Comparison of ENCODE assay signal across 2 cellular contexts in the genomic region with DNA sequence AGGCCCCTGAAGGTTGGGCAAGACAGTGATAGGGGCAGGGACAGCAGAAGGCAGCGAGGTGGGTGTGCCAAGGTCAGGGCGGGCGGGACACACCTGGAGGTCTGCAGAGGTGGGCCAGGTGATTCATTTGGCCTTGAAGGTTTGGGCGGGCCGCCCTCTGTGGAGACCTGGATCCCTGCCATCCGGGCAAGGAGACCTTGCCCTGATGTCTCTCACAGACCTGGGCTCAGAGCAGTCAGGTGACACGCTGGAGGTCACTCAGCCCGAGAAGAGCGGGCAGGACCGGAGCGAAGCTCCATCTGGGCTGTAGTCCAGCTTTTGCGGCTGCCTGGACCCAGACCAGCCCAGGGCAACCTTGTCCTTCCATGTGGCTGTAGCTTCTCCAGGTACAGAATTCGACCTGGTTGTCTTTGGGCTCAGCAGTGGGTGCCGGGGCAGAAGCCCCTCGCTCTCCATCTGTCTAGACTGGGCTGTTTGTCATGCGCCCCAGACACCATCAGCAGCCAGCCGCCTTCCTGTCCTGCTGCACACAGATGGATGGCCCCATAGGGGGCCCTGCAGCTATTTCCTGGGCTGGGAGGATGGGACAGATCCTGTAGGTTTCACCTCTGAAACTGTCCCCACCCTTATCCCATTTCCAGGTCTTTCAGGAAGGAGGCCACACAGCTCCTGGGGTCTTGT.
TF ChIP-seq lines count a peak whose summit lies in the region.

No MANE protein-coding gene starts in this region.

TF ChIP-seq in HepG2, 621 proteins besides CTCF, POLR2A, EP300 and RAD21 (continues in another document):
- TF ChIP-seq SATB2 (CRISPR knock-in tag; IDR thresholded peaks at IDR 0.05) (no peak), KDM5B (CRISPR knock-in tag; IDR thresholded peaks at IDR 0.05; ENCODE audit: borderline replicate concordance) (no peak), ZNF816 (CRISPR knock-in tag; IDR thresholded peaks at IDR 0.05; ENCODE audit: borderline replicate concordance) (no peak), ZNF3 (CRISPR knock-in tag; IDR thresholded peaks at IDR 0.05) (no peak), ZNF30 (CRISPR knock-in tag; IDR thresholded peaks at IDR 0.05) (no peak), ZBTB3 (CRISPR knock-in tag; IDR thresholded peaks at IDR 0.05; ENCODE audit: borderline replicate concordance, low read depth) (no peak), RFX5 (IDR thresholded peaks at IDR 0.05; ENCODE audit: low read depth, low read length) (no peak)
- TF ChIP-seq, protein P1, sequence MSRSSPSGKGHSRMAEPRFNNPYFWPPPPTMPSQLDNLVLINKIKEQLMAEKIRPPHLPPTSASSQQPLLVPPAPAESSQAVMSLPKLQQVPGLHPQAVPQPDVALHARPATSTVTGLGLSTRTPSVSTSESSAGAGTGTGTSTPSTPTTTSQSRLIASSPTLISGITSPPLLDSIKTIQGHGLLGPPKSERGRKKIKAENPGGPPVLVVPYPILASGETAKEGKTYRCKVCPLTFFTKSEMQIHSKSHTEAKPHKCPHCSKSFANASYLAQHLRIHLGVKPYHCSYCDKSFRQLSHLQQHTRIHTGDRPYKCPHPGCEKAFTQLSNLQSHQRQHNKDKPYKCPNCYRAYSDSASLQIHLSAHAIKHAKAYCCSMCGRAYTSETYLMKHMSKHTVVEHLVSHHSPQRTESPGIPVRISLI (CRISPR knock-in tag; IDR thresholded peaks at IDR 0.05; ENCODE audit: borderline replicate concordance): no peak
- TF ChIP-seq, protein P2, sequence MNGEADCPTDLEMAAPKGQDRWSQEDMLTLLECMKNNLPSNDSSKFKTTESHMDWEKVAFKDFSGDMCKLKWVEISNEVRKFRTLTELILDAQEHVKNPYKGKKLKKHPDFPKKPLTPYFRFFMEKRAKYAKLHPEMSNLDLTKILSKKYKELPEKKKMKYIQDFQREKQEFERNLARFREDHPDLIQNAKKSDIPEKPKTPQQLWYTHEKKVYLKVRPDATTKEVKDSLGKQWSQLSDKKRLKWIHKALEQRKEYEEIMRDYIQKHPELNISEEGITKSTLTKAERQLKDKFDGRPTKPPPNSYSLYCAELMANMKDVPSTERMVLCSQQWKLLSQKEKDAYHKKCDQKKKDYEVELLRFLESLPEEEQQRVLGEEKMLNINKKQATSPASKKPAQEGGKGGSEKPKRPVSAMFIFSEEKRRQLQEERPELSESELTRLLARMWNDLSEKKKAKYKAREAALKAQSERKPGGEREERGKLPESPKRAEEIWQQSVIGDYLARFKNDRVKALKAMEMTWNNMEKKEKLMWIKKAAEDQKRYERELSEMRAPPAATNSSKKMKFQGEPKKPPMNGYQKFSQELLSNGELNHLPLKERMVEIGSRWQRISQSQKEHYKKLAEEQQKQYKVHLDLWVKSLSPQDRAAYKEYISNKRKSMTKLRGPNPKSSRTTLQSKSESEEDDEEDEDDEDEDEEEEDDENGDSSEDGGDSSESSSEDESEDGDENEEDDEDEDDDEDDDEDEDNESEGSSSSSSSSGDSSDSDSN (CRISPR knock-in tag; IDR thresholded peaks at IDR 0.05): no peak
- TF ChIP-seq, protein P3, sequence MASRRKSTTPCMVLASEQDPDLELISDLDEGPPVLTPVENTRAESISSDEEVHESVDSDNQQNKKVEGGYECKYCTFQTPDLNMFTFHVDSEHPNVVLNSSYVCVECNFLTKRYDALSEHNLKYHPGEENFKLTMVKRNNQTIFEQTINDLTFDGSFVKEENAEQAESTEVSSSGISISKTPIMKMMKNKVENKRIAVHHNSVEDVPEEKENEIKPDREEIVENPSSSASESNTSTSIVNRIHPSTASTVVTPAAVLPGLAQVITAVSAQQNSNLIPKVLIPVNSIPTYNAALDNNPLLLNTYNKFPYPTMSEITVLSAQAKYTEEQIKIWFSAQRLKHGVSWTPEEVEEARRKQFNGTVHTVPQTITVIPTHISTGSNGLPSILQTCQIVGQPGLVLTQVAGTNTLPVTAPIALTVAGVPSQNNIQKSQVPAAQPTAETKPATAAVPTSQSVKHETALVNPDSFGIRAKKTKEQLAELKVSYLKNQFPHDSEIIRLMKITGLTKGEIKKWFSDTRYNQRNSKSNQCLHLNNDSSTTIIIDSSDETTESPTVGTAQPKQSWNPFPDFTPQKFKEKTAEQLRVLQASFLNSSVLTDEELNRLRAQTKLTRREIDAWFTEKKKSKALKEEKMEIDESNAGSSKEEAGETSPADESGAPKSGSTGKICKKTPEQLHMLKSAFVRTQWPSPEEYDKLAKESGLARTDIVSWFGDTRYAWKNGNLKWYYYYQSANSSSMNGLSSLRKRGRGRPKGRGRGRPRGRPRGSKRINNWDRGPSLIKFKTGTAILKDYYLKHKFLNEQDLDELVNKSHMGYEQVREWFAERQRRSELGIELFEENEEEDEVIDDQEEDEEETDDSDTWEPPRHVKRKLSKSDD (CRISPR knock-in tag; IDR thresholded peaks at IDR 0.05; ENCODE audit: low read depth): no peak
- TF ChIP-seq, protein P4, sequence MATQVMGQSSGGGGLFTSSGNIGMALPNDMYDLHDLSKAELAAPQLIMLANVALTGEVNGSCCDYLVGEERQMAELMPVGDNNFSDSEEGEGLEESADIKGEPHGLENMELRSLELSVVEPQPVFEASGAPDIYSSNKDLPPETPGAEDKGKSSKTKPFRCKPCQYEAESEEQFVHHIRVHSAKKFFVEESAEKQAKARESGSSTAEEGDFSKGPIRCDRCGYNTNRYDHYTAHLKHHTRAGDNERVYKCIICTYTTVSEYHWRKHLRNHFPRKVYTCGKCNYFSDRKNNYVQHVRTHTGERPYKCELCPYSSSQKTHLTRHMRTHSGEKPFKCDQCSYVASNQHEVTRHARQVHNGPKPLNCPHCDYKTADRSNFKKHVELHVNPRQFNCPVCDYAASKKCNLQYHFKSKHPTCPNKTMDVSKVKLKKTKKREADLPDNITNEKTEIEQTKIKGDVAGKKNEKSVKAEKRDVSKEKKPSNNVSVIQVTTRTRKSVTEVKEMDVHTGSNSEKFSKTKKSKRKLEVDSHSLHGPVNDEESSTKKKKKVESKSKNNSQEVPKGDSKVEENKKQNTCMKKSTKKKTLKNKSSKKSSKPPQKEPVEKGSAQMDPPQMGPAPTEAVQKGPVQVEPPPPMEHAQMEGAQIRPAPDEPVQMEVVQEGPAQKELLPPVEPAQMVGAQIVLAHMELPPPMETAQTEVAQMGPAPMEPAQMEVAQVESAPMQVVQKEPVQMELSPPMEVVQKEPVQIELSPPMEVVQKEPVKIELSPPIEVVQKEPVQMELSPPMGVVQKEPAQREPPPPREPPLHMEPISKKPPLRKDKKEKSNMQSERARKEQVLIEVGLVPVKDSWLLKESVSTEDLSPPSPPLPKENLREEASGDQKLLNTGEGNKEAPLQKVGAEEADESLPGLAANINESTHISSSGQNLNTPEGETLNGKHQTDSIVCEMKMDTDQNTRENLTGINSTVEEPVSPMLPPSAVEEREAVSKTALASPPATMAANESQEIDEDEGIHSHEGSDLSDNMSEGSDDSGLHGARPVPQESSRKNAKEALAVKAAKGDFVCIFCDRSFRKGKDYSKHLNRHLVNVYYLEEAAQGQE (IDR thresholded peaks at IDR 0.05; ENCODE audit: borderline replicate concordance in 1 of 2, low read depth in 1 of 2, low read length in 2 of 2): no peak

TF ChIP-seq in WTC11, 78 proteins besides CTCF, POLR2A, EP300 and RAD21:
- TF ChIP-seq NR2C2 (CRISPR knock-in tag; IDR thresholded peaks at IDR 0.05) (no peak), FOXP1 (CRISPR knock-in tag; IDR thresholded peaks at IDR 0.05; ENCODE audit: borderline replicate concordance) (no peak), JUN (CRISPR knock-in tag; IDR thresholded peaks at IDR 0.05) (no peak), ZNF416 (CRISPR knock-in tag; IDR thresholded peaks at IDR 0.05) (no peak), ZNF396 (CRISPR knock-in tag; IDR thresholded peaks at IDR 0.05; ENCODE audit: borderline replicate concordance) (no peak), NR1H2 (CRISPR knock-in tag; IDR thresholded peaks at IDR 0.05) (no peak)
- TF ChIP-seq, protein P5, sequence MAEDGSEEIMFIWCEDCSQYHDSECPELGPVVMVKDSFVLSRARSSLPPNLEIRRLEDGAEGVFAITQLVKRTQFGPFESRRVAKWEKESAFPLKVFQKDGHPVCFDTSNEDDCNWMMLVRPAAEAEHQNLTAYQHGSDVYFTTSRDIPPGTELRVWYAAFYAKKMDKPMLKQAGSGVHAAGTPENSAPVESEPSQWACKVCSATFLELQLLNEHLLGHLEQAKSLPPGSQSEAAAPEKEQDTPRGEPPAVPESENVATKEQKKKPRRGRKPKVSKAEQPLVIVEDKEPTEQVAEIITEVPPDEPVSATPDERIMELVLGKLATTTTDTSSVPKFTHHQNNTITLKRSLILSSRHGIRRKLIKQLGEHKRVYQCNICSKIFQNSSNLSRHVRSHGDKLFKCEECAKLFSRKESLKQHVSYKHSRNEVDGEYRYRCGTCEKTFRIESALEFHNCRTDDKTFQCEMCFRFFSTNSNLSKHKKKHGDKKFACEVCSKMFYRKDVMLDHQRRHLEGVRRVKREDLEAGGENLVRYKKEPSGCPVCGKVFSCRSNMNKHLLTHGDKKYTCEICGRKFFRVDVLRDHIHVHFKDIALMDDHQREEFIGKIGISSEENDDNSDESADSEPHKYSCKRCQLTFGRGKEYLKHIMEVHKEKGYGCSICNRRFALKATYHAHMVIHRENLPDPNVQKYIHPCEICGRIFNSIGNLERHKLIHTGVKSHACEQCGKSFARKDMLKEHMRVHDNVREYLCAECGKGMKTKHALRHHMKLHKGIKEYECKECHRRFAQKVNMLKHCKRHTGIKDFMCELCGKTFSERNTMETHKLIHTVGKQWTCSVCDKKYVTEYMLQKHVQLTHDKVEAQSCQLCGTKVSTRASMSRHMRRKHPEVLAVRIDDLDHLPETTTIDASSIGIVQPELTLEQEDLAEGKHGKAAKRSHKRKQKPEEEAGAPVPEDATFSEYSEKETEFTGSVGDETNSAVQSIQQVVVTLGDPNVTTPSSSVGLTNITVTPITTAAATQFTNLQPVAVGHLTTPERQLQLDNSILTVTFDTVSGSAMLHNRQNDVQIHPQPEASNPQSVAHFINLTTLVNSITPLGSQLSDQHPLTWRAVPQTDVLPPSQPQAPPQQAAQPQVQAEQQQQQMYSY (CRISPR knock-in tag; IDR thresholded peaks at IDR 0.05): no peak
- TF ChIP-seq, protein P6, sequence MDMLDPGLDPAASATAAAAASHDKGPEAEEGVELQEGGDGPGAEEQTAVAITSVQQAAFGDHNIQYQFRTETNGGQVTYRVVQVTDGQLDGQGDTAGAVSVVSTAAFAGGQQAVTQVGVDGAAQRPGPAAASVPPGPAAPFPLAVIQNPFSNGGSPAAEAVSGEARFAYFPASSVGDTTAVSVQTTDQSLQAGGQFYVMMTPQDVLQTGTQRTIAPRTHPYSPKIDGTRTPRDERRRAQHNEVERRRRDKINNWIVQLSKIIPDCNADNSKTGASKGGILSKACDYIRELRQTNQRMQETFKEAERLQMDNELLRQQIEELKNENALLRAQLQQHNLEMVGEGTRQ (CRISPR knock-in tag; IDR thresholded peaks at IDR 0.05): no peak
- TF ChIP-seq, protein P7, sequence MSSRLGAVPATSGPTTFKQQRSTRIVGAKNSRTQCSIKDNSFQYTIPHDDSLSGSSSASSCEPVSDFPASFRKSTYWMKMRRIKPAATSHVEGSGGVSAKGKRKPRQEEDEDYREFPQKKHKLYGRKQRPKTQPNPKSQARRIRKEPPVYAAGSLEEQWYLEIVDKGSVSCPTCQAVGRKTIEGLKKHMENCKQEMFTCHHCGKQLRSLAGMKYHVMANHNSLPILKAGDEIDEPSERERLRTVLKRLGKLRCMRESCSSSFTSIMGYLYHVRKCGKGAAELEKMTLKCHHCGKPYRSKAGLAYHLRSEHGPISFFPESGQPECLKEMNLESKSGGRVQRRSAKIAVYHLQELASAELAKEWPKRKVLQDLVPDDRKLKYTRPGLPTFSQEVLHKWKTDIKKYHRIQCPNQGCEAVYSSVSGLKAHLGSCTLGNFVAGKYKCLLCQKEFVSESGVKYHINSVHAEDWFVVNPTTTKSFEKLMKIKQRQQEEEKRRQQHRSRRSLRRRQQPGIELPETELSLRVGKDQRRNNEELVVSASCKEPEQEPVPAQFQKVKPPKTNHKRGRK (CRISPR knock-in tag; IDR thresholded peaks at IDR 0.05; ENCODE audit: borderline replicate concordance): no peak
